ENCODE assay signal across 8 cellular contexts in genomic region chr14:34693228-34693939, GRCh38. TPM values are rescaled to one million over a fixed set of nuclear protein-coding genes. Genes with fewer than 3 reads are reported as not detected.
DNase-seq lines count a peak whose midpoint lies in the region; ATAC-seq and TF ChIP-seq lines count a peak whose summit lies in the region.

No MANE protein-coding gene starts in this region.

- no peaks in the 10 kb centered on the region for H4K20me1 ChIP-seq in DOHH2 (ENCODE audit: control insufficient read depth, insufficient read depth, low read depth, low read length)

- peaks cover 8% of the 10 kb centered on the region for H3K4me1 Mint-ChIP-seq in central memory CD8-positive, alpha-beta T cell

- 46% methylated on average over 10 of the region's 18 CpGs for WGBS in right lobe of liver (ENCODE audit: insufficient coverage, low coverage, low lambda C conversion rate, missing lambda C conversion rate)
- WGBS in urinary bladder = 47% methylated on average over 18 of the region's 18 CpGs

- H3K79me2 ChIP-seq in DOHH2 (ENCODE audit: control insufficient read depth, low read length) = no peaks in the 10 kb centered on the region

- H3K4me3 ChIP-seq in DOHH2 (ENCODE audit: low read length) (0 out of 2 replicates have a peak overlapping the region, but pooled peaks have one; percentile 7), right lobe of liver (peak overlapping the region; percentile 26 to 60 (median 52)), urinary bladder (ENCODE audit: low read depth, low read length) (peak overlapping the region; percentile 12)

- H3K4me1 ChIP-seq in DOHH2 (ENCODE audit: control insufficient read depth, low read length) (peaks cover 8% of the 10 kb centered on the region), right lobe of liver (peaks cover 0 to 23% (median 4%) of the 10 kb centered on the region in 4 donors), urinary bladder (ENCODE audit: insufficient read depth) (peaks cover 2% of the 10 kb centered on the region)

- intact Hi-C loops in right lobe of liver (cut with DNase I) = no loop called here

- no peaks in the 10 kb centered on the region for H3K9me2 ChIP-seq in DOHH2 (replicated peaks; ENCODE audit: control insufficient read depth, low read length)

- H3K27ac Mint-ChIP-seq in central memory CD8-positive, alpha-beta T cell (ENCODE audit: low read depth) = no peak overlapping the region

- H3K9me3 Mint-ChIP-seq in central memory CD8-positive, alpha-beta T cell = no peaks in the 10 kb centered on the region

- no peak for TF ChIP-seq POLR2A in right lobe of liver (IDR thresholded peaks at IDR 0.05)

- ATAC-seq in central memory CD8-positive, alpha-beta T cell (replicated peaks; ENCODE audit: extremely low read depth, poor library complexity, severe bottlenecking) = no peak
- ATAC-seq in right lobe of liver = peak; percentile 78 to 86 (median 84)
- ATAC-seq in HG02973 (IDR thresholded peaks at IDR 0.05; ENCODE audit: unreplicated experiment) = no peak
- no peak for ATAC-seq in GM18511 (IDR thresholded peaks at IDR 0.05; ENCODE audit: unreplicated experiment)

- no peaks in the 10 kb centered on the region for H3F3A ChIP-seq in DOHH2 (ENCODE audit: control insufficient read depth, insufficient read depth)

- H3K36me3 ChIP-seq in DOHH2 (ENCODE audit: control insufficient read depth, low read length) (no peaks in the 10 kb centered on the region), right lobe of liver (no peaks in the 10 kb centered on the region), urinary bladder (ENCODE audit: insufficient read depth) (no peaks in the 10 kb centered on the region)

- no peaks in the 10 kb centered on the region for H3K36me3 Mint-ChIP-seq in central memory CD8-positive, alpha-beta T cell (ENCODE audit: insufficient read depth)

- H3K4me3 Mint-ChIP-seq in central memory CD8-positive, alpha-beta T cell = peak overlapping the region; percentile 40

- peaks cover 9% of the 10 kb centered on the region for H3K27me3 Mint-ChIP-seq in central memory CD8-positive, alpha-beta T cell

- H3K27ac ChIP-seq in DOHH2 (ENCODE audit: low read depth, low read length) (no peak overlapping the region), right lobe of liver (peak overlapping the region; percentile 14 to 42 (median 29)), urinary bladder (ENCODE audit: low read depth) (no peak overlapping the region)

- peak; percentile 61 for DNase-seq in NOMO-1 treated with DMSO at 0.1 percent for 48 hours (lab: John Stamatoyannopoulos, UW; ENCODE audit: unreplicated experiment)
- no peak for DNase-seq in central memory CD8-positive, alpha-beta T cell (ENCODE audit: low spot score in 2 of 2)
- peak; percentile 57 to 68 (median 67) for DNase-seq in right lobe of liver
- DNase-seq in NCI-H128 (lab: John Stamatoyannopoulos, UW; ENCODE audit: unreplicated experiment) = no peak

- no peak for TF ChIP-seq CTCF in DOHH2 (IDR thresholded peaks at IDR 0.05; ENCODE audit: low read depth, low read length, poor library complexity, severe bottlenecking)
- TF ChIP-seq CTCF in right lobe of liver (IDR thresholded peaks at IDR 0.05) = no peak

- H3K4me2 ChIP-seq in DOHH2 (ENCODE audit: low read length) = peak overlapping the region; percentile 10

- H3K9me3 ChIP-seq in DOHH2 (ENCODE audit: control insufficient read depth, insufficient read depth, low read length) (no peaks in the 10 kb centered on the region), right lobe of liver (no peaks in the 10 kb centered on the region)

- H3K27me3 ChIP-seq in DOHH2 (ENCODE audit: control insufficient read depth, low read length) = no peaks in the 10 kb centered on the region
- no peaks in the 10 kb centered on the region for H3K27me3 ChIP-seq in right lobe of liver

RNA-seq across cellular contexts. Expression of gene CFL2, which starts 21.0 kb away (rescaled TPM):
- total RNA-seq in right lobe of liver = 10 to 100 TPM; 74.2 to 95.3 (median 78.3) TPM
- 296 TPM for total RNA-seq in urinary bladder
- 176 TPM for polyA plus RNA-seq in urinary bladder

Comparison
In these comparisons a context has a peak if more than half of its experiments do, and no peak if none do; other contexts are left out.
1. H3K27ac ChIP-seq: peak in right lobe of liver (3 of 3); none in DOHH2 (single experiment) and urinary bladder (single experiment).
2. DNase-seq: peak in NOMO-1 treated with DMSO at 0.1 percent for 48 hours (single experiment) and right lobe of liver (3 of 3); none in central memory CD8-positive, alpha-beta T cell (0 of 2) and NCI-H128 (single experiment).
3. ATAC-seq: peak in right lobe of liver (4 of 4); none in central memory CD8-positive, alpha-beta T cell (single experiment), HG02973 (single experiment) and GM18511 (single experiment).
4. Peak in every context shown above with its lines, with median percentiles within 50 percentile points of each other: H3K4me3 ChIP-seq.